ENCODE assay signal across 16 cellular contexts in genomic region chr12:10362325-10362724, GRCh38. TPM values are rescaled to one million over a fixed set of nuclear protein-coding genes. Genes with fewer than 3 reads are reported as not detected.
DNase-seq lines count a peak whose midpoint lies in the region; ATAC-seq and TF ChIP-seq lines count a peak whose summit lies in the region.
"Had no signal": no experiment of that assay in that cellular context is flagged by ENCODE, and none has a peak within 500 bp of the region (broad histone marks: within the 10 kb centered on the region; RNA-seq: fewer than 3 reads in every experiment).

No MANE protein-coding gene starts in this region.

- 67 to 81% methylated on average over 3 of the region's 3 CpGs for WGBS in tibial nerve, 2 donors

- CTCF ChIA-PET in WTC11 (lab: Charles Lee), result interaction anchor here (0.7 kb wide), 1 partner anchor 1972 kb away, joined by 3 read pairs; no protein-coding TSS in a partner anchor

- no peak for TF ChIP-seq POLR2A in tibial nerve (IDR thresholded peaks at IDR 0.05)

- H3K36me3 ChIP-seq in left lung, result no peaks in the 10 kb centered on the region
- no peaks in the 10 kb centered on the region for H3K36me3 ChIP-seq in tibial nerve
- H3K36me3 ChIP-seq: MG63, tibial artery had no signal

- peak overlapping the region; percentile 31 for H3K4me3 Mint-ChIP-seq in WTC11

- no peak for ATAC-seq in WTC11
- no peak for ATAC-seq in left lung
- ATAC-seq in GM19351 (IDR thresholded peaks at IDR 0.05; ENCODE audit: unreplicated experiment), result no peak
- ATAC-seq in HG03457 (IDR thresholded peaks at IDR 0.05; ENCODE audit: unreplicated experiment), result no peak

- H3K9me3 ChIP-seq in left lung (peaks cover 0 to under 1% of the 10 kb centered on the region in 2 donors), tibial nerve (no peaks in the 10 kb centered on the region)
- H3K9me3 ChIP-seq: MG63, tibial artery had no signal

- no peaks in the 10 kb centered on the region for H3K27me3 ChIP-seq in left lung
- no peaks in the 10 kb centered on the region for H3K27me3 ChIP-seq in tibial nerve
- H3K27me3 ChIP-seq: MG63, tibial artery had no signal

- peak overlapping the region; percentile 83 for H3K27ac Mint-ChIP-seq in WTC11

- H3K4me1 Mint-ChIP-seq in WTC11, result peaks cover 30% of the 10 kb centered on the region

- peak overlapping the region; percentile 37 to 92 for H3K27ac ChIP-seq in left lung
- peak overlapping the region in 3 of 4 donors; percentile 85 to 97 (median 91) for H3K27ac ChIP-seq in tibial nerve

- H3K36me3 Mint-ChIP-seq in WTC11, result peaks cover 13% of the 10 kb centered on the region

- TF ChIP-seq CTCF in WTC11 (IDR thresholded peaks at IDR 0.05) (no peak), left lung (IDR thresholded peaks at IDR 0.05) (no peak), tibial nerve (IDR thresholded peaks at IDR 0.05) (no peak)

- H3K9me3 Mint-ChIP-seq in WTC11, result peaks cover 16% of the 10 kb centered on the region

- POLR2A ChIA-PET in WTC11 (lab: Charles Lee), result no interaction called here

- H3K27me3 Mint-ChIP-seq in WTC11 (ENCODE audit: low read depth), result no peaks in the 10 kb centered on the region

- intact Hi-C loops in left lung (cut with DNase I), result no loop called here

- no peak overlapping the region for H3K4me3 ChIP-seq in left lung
- no peak overlapping the region for H3K4me3 ChIP-seq in tibial nerve
- H3K4me3 ChIP-seq: MG63 had no signal

- no peak for TF ChIP-seq EP300 in tibial nerve (IDR thresholded peaks at IDR 0.05)

- DNase-seq in NCI-H146 (lab: John Stamatoyannopoulos, UW) (peak; percentile 39), NCI-H146 treated with DMSO at 0.1 percent for 48 hours (lab: John Stamatoyannopoulos, UW; ENCODE audit: unreplicated experiment) (no peak), WTC11 (ENCODE audit: low spot score) (no peak), left lung (no peak), tibial nerve (ENCODE audit: low spot score in 2 of 2) (no peak)
- no peak for DNase-seq in activated CD4-positive, alpha-beta T cell treated with anti-CD3 and anti-CD28 coated beads for 4 hours
- DNase-seq: activated CD8-positive, alpha-beta memory T cell treated with anti-CD3 and anti-CD28 coated beads, Interleukin-2, amount 50 U/mL, for 4 hours; anterior cingulate cortex; HCEC 1CT; MG63; NCI-H82; posterior cingulate gyrus; tibial artery had no signal

- H3K4me1 ChIP-seq in left lung (peaks cover 17 to 33% of the 10 kb centered on the region in 2 donors), tibial nerve (peaks cover 0 to 50% (median 8%) of the 10 kb centered on the region in 4 donors)

TF ChIP-seq in WTC11, 78 proteins besides CTCF, POLR2A, EP300 and RAD21:
- TF ChIP-seq ZNF281 (CRISPR knock-in tag; IDR thresholded peaks at IDR 0.05) (no peak), SMAD3 (CRISPR knock-in tag; IDR thresholded peaks at IDR 0.05; ENCODE audit: borderline replicate concordance) (no peak), USF2 (CRISPR knock-in tag; IDR thresholded peaks at IDR 0.05) (no peak), MAX (CRISPR knock-in tag; IDR thresholded peaks at IDR 0.05) (no peak), TCF7 (CRISPR knock-in tag; IDR thresholded peaks at IDR 0.05; ENCODE audit: low read depth) (no peak), ZNF263 (CRISPR knock-in tag; IDR thresholded peaks at IDR 0.05; ENCODE audit: low read depth) (no peak), ETV6 (CRISPR knock-in tag; IDR thresholded peaks at IDR 0.05) (no peak), ATF2 (CRISPR knock-in tag; IDR thresholded peaks at IDR 0.05; ENCODE audit: borderline replicate concordance, low read depth) (no peak), E2F1 (CRISPR knock-in tag; IDR thresholded peaks at IDR 0.05) (no peak), PREB (CRISPR knock-in tag; IDR thresholded peaks at IDR 0.05; ENCODE audit: borderline replicate concordance) (no peak), JAZF1 (CRISPR knock-in tag; IDR thresholded peaks at IDR 0.05) (no peak), CBFB (CRISPR knock-in tag; IDR thresholded peaks at IDR 0.05; ENCODE audit: low read depth) (no peak), NFYB (CRISPR knock-in tag; conservative IDR thresholded peaks at IDR 0.05; ENCODE audit: low read depth) (no peak), NR3C1 (CRISPR knock-in tag; conservative IDR thresholded peaks at IDR 0.05; ENCODE audit: low read depth) (no peak)

RNA-seq across cellular contexts. Expression of gene KLRK1, which starts 27.5 kb away (rescaled TPM):
- total RNA-seq in WTC11 (2021) (0.15 to 0.23 TPM in 2 of 3 replicates, not detected in the other), left lung (1 to 10 TPM; 2.6 to 4.9 TPM), tibial nerve (1 to 10 TPM in 2 of 4 donors, under 1 TPM in 1, not detected in 1; 0.60 to 2.9 (median 1.2) TPM)

RNA-seq across cellular contexts. Expression of gene KLRC4, which starts 47.2 kb away (rescaled TPM):
- total RNA-seq in WTC11 (2021), result not detected in 3 replicates
- 1 to 10 TPM in 1 of 2 donors, under 1 TPM in 1; 0.38 to 1.3 TPM for total RNA-seq in left lung
- total RNA-seq in tibial nerve, result not detected
- total RNA-seq: T-helper 1 cell treated with Interleukin-12 subunit alpha and Interleukin-12 subunit beta and Interleukin-4 antibody, amounts not matched to agents 30 ng/mL and 1 ng/mL, for 36 hours had no signal

RNA-seq across cellular contexts. Expression of gene KLRD1, which starts 54.7 kb away (rescaled TPM):
- 0.16 to 0.71 TPM (median 0.55 TPM) in 3 replicates for total RNA-seq in WTC11 (2021)
- 1 to 10 TPM; 4.6 to 9.0 TPM for total RNA-seq in left lung
- total RNA-seq in tibial nerve, result 1 to 10 TPM in 3 of 4 donors, under 1 TPM in 1; 0.90 to 2.4 (median 1.4) TPM

RNA-seq across cellular contexts. Expression of gene KLRC3, which starts 58.1 kb away (rescaled TPM):
- total RNA-seq in WTC11 (2021) (not detected in 3 replicates), left lung (not detected), tibial nerve (not detected)
- total RNA-seq: T-helper 1 cell treated with Interleukin-12 subunit alpha and Interleukin-12 subunit beta and Interleukin-4 antibody, amounts not matched to agents 30 ng/mL and 1 ng/mL, for 36 hours had no signal
